15 cellular contexts compared by ENCODE assay signal in the genomic region with DNA sequence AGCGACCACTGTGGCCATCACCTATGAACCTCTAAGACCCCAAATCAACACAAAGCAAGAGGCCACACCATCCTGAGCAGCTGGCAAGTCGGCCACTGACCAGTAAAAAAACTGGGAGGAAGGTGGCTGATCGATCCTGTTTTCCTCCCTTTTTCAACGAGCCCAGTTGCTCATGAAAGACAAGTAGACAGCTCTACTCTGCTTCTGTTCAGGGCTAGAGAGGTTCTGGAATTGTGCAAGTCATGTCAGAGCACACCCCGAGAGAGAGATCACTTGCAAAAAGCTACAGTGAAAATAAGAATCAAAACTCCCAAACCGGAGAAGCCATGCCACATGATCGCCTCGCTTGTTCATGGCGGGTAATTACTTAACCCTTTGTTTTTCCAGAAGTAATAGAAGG. TPM values are rescaled to one million over a fixed set of nuclear protein-coding genes. Genes with fewer than 3 reads are reported as not detected.
DNase-seq lines count a peak whose midpoint lies in the region; ATAC-seq and TF ChIP-seq lines count a peak whose summit lies in the region.
"Had no signal": no experiment of that assay in that cellular context is flagged by ENCODE, and none has a peak within 500 bp of the region (broad histone marks: within the 10 kb centered on the region; RNA-seq: fewer than 3 reads in every experiment).

No MANE protein-coding gene starts in this region.

- intact Hi-C loops in body of pancreas (cut with DNase I), result no loop called here

- H3K36me3 ChIP-seq in body of pancreas (replicated peaks in 1 of 2; ENCODE audit: insufficient read depth in 1 of 2, low read depth in 2 of 2) (no peaks in the 10 kb centered on the region), skeletal muscle tissue (ENCODE audit: control insufficient read depth in 3 of 3, insufficient read depth in 3 of 3, low read length in 3 of 3) (peaks cover 0 to 13% (median 6%) of the 10 kb centered on the region in 3 donors)

- H3K4me3 Mint-ChIP-seq in glutamatergic neuron (ENCODE audit: unreplicated experiment), result no peak overlapping the region
- H3K4me3 Mint-ChIP-seq: neural crest cell had no signal

- peaks cover 7% of the 10 kb centered on the region for H3K9me3 Mint-ChIP-seq in glutamatergic neuron (ENCODE audit: unreplicated experiment)
- H3K9me3 Mint-ChIP-seq: neural crest cell had no signal

- peak overlapping the region; percentile 41 to 92 (median 84) for H3K27ac ChIP-seq in body of pancreas
- H3K27ac ChIP-seq in skeletal muscle tissue (ENCODE audit: low read depth, low read length), result peak overlapping the region; percentile 77
- H3K27ac ChIP-seq: C4-2B, KMS-11 had no signal

- H3K27ac Mint-ChIP-seq in glutamatergic neuron (ENCODE audit: unreplicated experiment), result peak overlapping the region; percentile 66

- H3K27me3 ChIP-seq in body of pancreas (no peaks in the 10 kb centered on the region), skeletal muscle tissue (ENCODE audit: control insufficient read depth in 3 of 3, insufficient read depth in 3 of 3, low read length in 3 of 3) (no peaks in the 10 kb centered on the region)

- 59 to 66% methylated on average over 9 of the region's 9 CpGs for WGBS in body of pancreas, 2 donors

- peaks cover 17% of the 10 kb centered on the region for H3K27me3 Mint-ChIP-seq in glutamatergic neuron (ENCODE audit: unreplicated experiment)

- ATAC-seq in body of pancreas, result no peak
- no peak for ATAC-seq in HG03039 (IDR thresholded peaks at IDR 0.05; ENCODE audit: unreplicated experiment)

- DNase-seq in EH (ENCODE audit: low read depth), result peak; percentile 28
- DNase-seq in body of pancreas, result no peak
- no peak for DNase-seq in glutamatergic neuron
- DNase-seq in HUDEP-2 (lab: John Stamatoyannopoulos, UW; ENCODE audit: unreplicated experiment in 76 of 76), result no peak
- no peak for DNase-seq in kidney tubule cell (ENCODE audit: low spot score)
- DNase-seq in NOMO-1 treated with dmso at 0.1 percent for 144 hours (lab: John Stamatoyannopoulos, UW; ENCODE audit: unreplicated experiment), result no peak
- DNase-seq: cerebellar nuclear complex; left cardiac atrium; NCI-H1930; NK-92 treated with Interleukin-12 subunit alpha and Interleukin-12 subunit beta, amount 100 ng/mL, for 24 hours had no signal

- no peaks in the 10 kb centered on the region for H3K9me3 ChIP-seq in body of pancreas
- H3K9me3 ChIP-seq in skeletal muscle tissue (ENCODE audit: control insufficient read depth in 3 of 3, low read length in 3 of 3), result no peaks in the 10 kb centered on the region

- peaks cover 5% of the 10 kb centered on the region for H3K36me3 Mint-ChIP-seq in glutamatergic neuron (ENCODE audit: unreplicated experiment)

- H3K4me1 ChIP-seq in body of pancreas, result peaks cover 21% of the 10 kb centered on the region
- peaks cover 25 to 41% (median 36%) of the 10 kb centered on the region in 3 donors for H3K4me1 ChIP-seq in skeletal muscle tissue (ENCODE audit: control insufficient read depth in 3 of 3, insufficient read depth in 3 of 3, low read length in 3 of 3)

- peak overlapping the region in 2 of 3 donors; percentile 8 to 57 for H3K9ac ChIP-seq in skeletal muscle tissue (ENCODE audit: low read depth in 1 of 3, low read length in 3 of 3)
- H3K9ac ChIP-seq: KMS-11 had no signal

- TF ChIP-seq CTCF in body of pancreas (IDR thresholded peaks at IDR 0.05) (no peak), glutamatergic neuron (IDR thresholded peaks at IDR 0.05; ENCODE audit: partially characterized antibody, unreplicated experiment) (no peak)

- peaks cover 66% of the 10 kb centered on the region for H3K4me1 Mint-ChIP-seq in glutamatergic neuron (ENCODE audit: low read depth, unreplicated experiment)

- no peak overlapping the region for H3K4me3 ChIP-seq in body of pancreas
- no peak overlapping the region for H3K4me3 ChIP-seq in skeletal muscle tissue (ENCODE audit: low read length in 3 of 3)

- TF ChIP-seq POLR2A in body of pancreas (IDR thresholded peaks at IDR 0.05), result no peak

RNA-seq across cellular contexts. Expression of a gene that starts 34.6 kb away (rescaled TPM):
- total RNA-seq in body of pancreas (10 to 100 TPM; 13.5 to 16.5 TPM), glutamatergic neuron (ENCODE audit: unreplicated experiment) (192 TPM), skeletal muscle tissue (33.9 TPM)
